Comparison of ENCODE assay signal across 26 cellular contexts in the genomic region with DNA sequence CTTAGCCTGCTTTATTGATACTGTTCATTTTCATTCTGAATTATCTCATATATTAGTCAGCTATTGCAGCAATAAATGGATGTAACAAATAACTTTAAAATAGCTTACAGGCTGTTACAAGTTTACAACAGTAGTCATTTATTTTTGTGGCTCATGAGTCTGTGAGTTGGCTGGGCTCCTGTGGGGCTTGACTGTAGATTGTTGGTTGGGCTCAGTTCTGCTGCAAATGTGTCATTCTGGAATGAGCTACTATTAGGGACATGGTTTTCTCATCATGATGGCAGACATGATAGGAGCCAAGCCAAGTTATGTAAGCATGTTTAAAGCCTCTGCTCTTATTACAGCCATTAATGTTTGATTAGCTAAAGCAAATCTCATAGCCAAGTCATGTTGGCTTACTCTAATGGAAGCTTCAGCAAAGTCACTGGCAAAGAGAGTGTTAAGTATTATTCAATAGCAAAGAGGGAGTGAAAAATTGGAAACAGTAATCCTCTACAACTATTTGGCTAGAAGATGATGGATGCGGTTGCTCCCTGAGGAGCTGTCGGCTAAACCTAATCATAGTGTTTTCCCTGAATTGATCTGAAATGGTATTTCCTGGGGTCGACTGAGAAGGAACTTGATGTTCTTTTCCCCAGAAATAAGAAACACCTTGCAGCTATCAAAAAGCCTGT.
DNase-seq lines count a peak whose midpoint lies in the region; ATAC-seq, FAIRE-seq and TF ChIP-seq lines count a peak whose summit lies in the region.
"Had no signal": no experiment of that assay in that cellular context is flagged by ENCODE, and none has a peak within 500 bp of the region (broad histone marks: within the 10 kb centered on the region; RNA-seq: fewer than 3 reads in every experiment).

No MANE protein-coding gene starts in this region.

- H3K27ac ChIP-seq in HEK293 (ENCODE audit: extremely low read depth, low read depth, low read length) = no peak overlapping the region
- H3K27ac ChIP-seq in astrocyte (ENCODE audit: low read depth, low read length) = no peak overlapping the region
- H3K27ac ChIP-seq in gastroesophageal sphincter = no peak overlapping the region
- peak overlapping the region; percentile 6 for H3K27ac ChIP-seq in rectal smooth muscle tissue (ENCODE audit: low read depth, low read length)
- H3K27ac ChIP-seq: hepatocyte, vagina had no signal

- H4K20me1 ChIP-seq in astrocyte (ENCODE audit: insufficient read depth, low read length) = no peaks in the 10 kb centered on the region

- no peak for TF ChIP-seq EP300 in gastroesophageal sphincter (IDR thresholded peaks at IDR 0.05)

- CTCF ChIA-PET in HEK293 (lab: Yijun Ruan, JAX) = interaction anchor here (0.5 to 0.6 kb wide), 2 partner anchors 20 to 27 kb away, joined by 3 read pairs; no protein-coding TSS in a partner anchor

- H3K27me3 ChIP-seq in astrocyte (ENCODE audit: insufficient read depth, low read length) = no peaks in the 10 kb centered on the region
- H3K27me3 ChIP-seq in gastroesophageal sphincter = no peaks in the 10 kb centered on the region
- H3K27me3 ChIP-seq in rectal smooth muscle tissue (ENCODE audit: control insufficient read depth, insufficient read depth, low read length) = no peaks in the 10 kb centered on the region
- no peaks in the 10 kb centered on the region for H3K27me3 ChIP-seq in H7 (ENCODE audit: control insufficient read depth, insufficient read depth, low read length)
- H3K27me3 ChIP-seq: hepatocyte, vagina had no signal

- TF ChIP-seq CTCF in HEK293 (tag by site-specific recombination; IDR thresholded peaks at IDR 0.05) (no peak), astrocyte (IDR thresholded peaks at IDR 0.05; ENCODE audit: insufficient read depth, low read depth, low read length) (no peak), gastroesophageal sphincter (IDR thresholded peaks at IDR 0.05) (no peak)

- H3K4me3 Mint-ChIP-seq in astrocyte (ENCODE audit: unreplicated experiment) = no peak overlapping the region
- H3K4me3 Mint-ChIP-seq: activated CD4-positive, alpha-beta T cell treated with anti-CD3 and anti-CD28 coated beads, Interleukin-2, amount 10 ng/mL, durations not matched to agents 7 days and 5 days; nephron progenitor cell had no signal

- no peak overlapping the region for H3K4me2 ChIP-seq in astrocyte (ENCODE audit: low read length)
- H3K4me2 ChIP-seq: hepatocyte had no signal

- no peaks in the 10 kb centered on the region for H3K79me2 ChIP-seq in astrocyte (ENCODE audit: insufficient read depth, low read length)
- H3K79me2 ChIP-seq: hepatocyte had no signal

- no peak for TF ChIP-seq POLR2A in gastroesophageal sphincter (IDR thresholded peaks at IDR 0.05)

- H3K36me3 ChIP-seq in HEK293 (ENCODE audit: control insufficient read depth in 2 of 2, insufficient read depth in 1 of 2, low read length in 2 of 2) (no peaks in the 10 kb centered on the region), astrocyte (ENCODE audit: insufficient read depth, low read length) (no peaks in the 10 kb centered on the region), gastroesophageal sphincter (no peaks in the 10 kb centered on the region), rectal smooth muscle tissue (ENCODE audit: control insufficient read depth, insufficient read depth, low read length) (no peaks in the 10 kb centered on the region), H7 (replicated peaks; ENCODE audit: control insufficient read depth, insufficient read depth, low read length) (no peaks in the 10 kb centered on the region)
- H3K36me3 ChIP-seq: vagina had no signal

- H3K27ac Mint-ChIP-seq in astrocyte (ENCODE audit: unreplicated experiment) = no peak overlapping the region
- H3K27ac Mint-ChIP-seq: activated CD4-positive, alpha-beta T cell treated with anti-CD3 and anti-CD28 coated beads, Interleukin-2, amount 10 ng/mL, durations not matched to agents 7 days and 5 days; nephron progenitor cell had no signal

- WGBS in gastroesophageal sphincter (ENCODE audit: low coverage in 1 of 2), 2 donors = 42 to 52% methylated on average over 3 of the region's 3 CpGs

- no peaks in the 10 kb centered on the region for H3K4me1 Mint-ChIP-seq in astrocyte (ENCODE audit: low read depth, unreplicated experiment)
- H3K4me1 Mint-ChIP-seq: activated CD4-positive, alpha-beta T cell treated with anti-CD3 and anti-CD28 coated beads, Interleukin-2, amount 10 ng/mL, durations not matched to agents 7 days and 5 days had no signal

- ATAC-seq in gastroesophageal sphincter (peak; percentile 57), GM19467 (IDR thresholded peaks at IDR 0.05; ENCODE audit: unreplicated experiment) (no peak), HG02885 (IDR thresholded peaks at IDR 0.05; ENCODE audit: poor library complexity, unreplicated experiment) (no peak)

- H3K4me1 ChIP-seq in HEK293 (ENCODE audit: control insufficient read depth, insufficient read depth, low read length) = no peaks in the 10 kb centered on the region
- no peaks in the 10 kb centered on the region for H3K4me1 ChIP-seq in astrocyte (ENCODE audit: insufficient read depth, low read length)
- H3K4me1 ChIP-seq in gastroesophageal sphincter = no peaks in the 10 kb centered on the region
- peaks cover 2% of the 10 kb centered on the region for H3K4me1 ChIP-seq in rectal smooth muscle tissue (ENCODE audit: control insufficient read depth, insufficient read depth, low read length)

- H3K4me3 ChIP-seq in HEK293 (ENCODE audit: low read depth, low read length) (no peak overlapping the region), astrocyte (ENCODE audit: insufficient read depth, low read depth, low read length) (no peak overlapping the region), gastroesophageal sphincter (no peak overlapping the region), rectal smooth muscle tissue (ENCODE audit: low read length) (no peak overlapping the region), H7 (ENCODE audit: insufficient read depth, low read depth, low read length) (no peak overlapping the region)
- H3K4me3 ChIP-seq: hepatocyte, vagina had no signal

- DNase-seq in astrocyte (ENCODE audit: low read depth) (peak; percentile 44), H7 (no peak)
- DNase-seq in activated effector memory CD4-positive, alpha-beta T cell treated with anti-CD3 and anti-CD28 coated beads, Interleukin-2, amount 50 U/mL, for 16 hours = no peak
- DNase-seq: ACHN; activated CD4-positive, alpha-beta T cell treated with anti-CD3 and anti-CD28 coated beads, Interleukin-2, amount 10 ng/mL, durations not matched to agents 7 days and 5 days; activated gamma-delta T cell; effector CD8-positive, alpha-beta T cell; GDM1; IMR-90; midbrain; MM.1S; NCI-H1694 treated with DMSO at 0.1 percent for 48 hours; NCI-H345; nephron progenitor cell; posterior cingulate gyrus; RPMI8226; substantia nigra had no signal

- H3K9me3 ChIP-seq in HEK293 (ENCODE audit: control insufficient read depth, insufficient read depth, low read depth, low read length) = no peaks in the 10 kb centered on the region
- H3K9me3 ChIP-seq in astrocyte (ENCODE audit: insufficient read depth, low read depth, low read length) = no peaks in the 10 kb centered on the region
- no peaks in the 10 kb centered on the region for H3K9me3 ChIP-seq in gastroesophageal sphincter
- H3K9me3 ChIP-seq: vagina had no signal

- FAIRE-seq in astrocyte (lab: Jason Lieb, UNC) = no peak
- FAIRE-seq: H1, islet of Langerhans had no signal

- no peak overlapping the region for H2AFZ ChIP-seq in astrocyte (ENCODE audit: low read depth, low read length)
- H2AFZ ChIP-seq: hepatocyte had no signal

- H3K9ac ChIP-seq in astrocyte (ENCODE audit: low read length) (no peak overlapping the region), rectal smooth muscle tissue (ENCODE audit: low read length) (no peak overlapping the region)

- H3K9me3 Mint-ChIP-seq in astrocyte (ENCODE audit: unreplicated experiment) = no peaks in the 10 kb centered on the region
- H3K9me3 Mint-ChIP-seq: activated CD4-positive, alpha-beta T cell treated with anti-CD3 and anti-CD28 coated beads, Interleukin-2, amount 10 ng/mL, durations not matched to agents 7 days and 5 days; nephron progenitor cell had no signal

- POLR2A ChIA-PET in HEK293 (lab: Yijun Ruan, JAX) = interaction anchor here (0.6 kb wide), 1 partner anchor 11 kb away, joined by 3 read pairs; no protein-coding TSS in a partner anchor

- H3K27me3 Mint-ChIP-seq in astrocyte (ENCODE audit: low read depth, unreplicated experiment) = no peaks in the 10 kb centered on the region
- H3K27me3 Mint-ChIP-seq: activated CD4-positive, alpha-beta T cell treated with anti-CD3 and anti-CD28 coated beads, Interleukin-2, amount 10 ng/mL, durations not matched to agents 7 days and 5 days had no signal

- H3K36me3 Mint-ChIP-seq in astrocyte (ENCODE audit: low read depth, unreplicated experiment) = no peaks in the 10 kb centered on the region

TF ChIP-seq in HEK293, 187 proteins besides CTCF, POLR2A, EP300 and RAD21:
- TF ChIP-seq ZNF449 (tag by site-specific recombination; IDR thresholded peaks at IDR 0.05) (peak; percentile 97), ZNF571 (tag by site-specific recombination; IDR thresholded peaks at IDR 0.05) (no peak)
TF ChIP-seq in HEK293: peak in this region for 1.
